8 cellular contexts compared by ENCODE assay signal in genomic region chr9:85258823-85259370, GRCh38.
DNase-seq lines count a peak whose midpoint lies in the region; ATAC-seq and TF ChIP-seq lines count a peak whose summit lies in the region.

No MANE protein-coding gene starts in this region.

- peak; percentile 3 for TF ChIP-seq CTCF in cardiac fibroblast (IDR thresholded peaks at IDR 0.05; ENCODE audit: low read depth, low read length)
- peak; percentile 82 for TF ChIP-seq CTCF in kidney epithelial cell (IDR thresholded peaks at IDR 0.05; ENCODE audit: insufficient read depth, low read length, poor library complexity, severe bottlenecking)
- TF ChIP-seq CTCF in type B pancreatic cell (conservative IDR thresholded peaks at IDR 0.05), result peak; percentile 83

- H3K4me1 Mint-ChIP-seq in type B pancreatic cell (ENCODE audit: unreplicated experiment), result peaks cover 35% of the 10 kb centered on the region

- peaks cover 8% of the 10 kb centered on the region for H3K27me3 Mint-ChIP-seq in type B pancreatic cell

- peak; percentile 56 for ATAC-seq in HG02938 (IDR thresholded peaks at IDR 0.05; ENCODE audit: unreplicated experiment)

- DNase-seq in 8988T (peak; percentile 28), GM03348 (ENCODE audit: low spot score) (peak; percentile 76), NCI-H510A treated with DMSO at 0.1 percent for 48 hours (lab: John Stamatoyannopoulos, UW) (peak; percentile 71), cardiac fibroblast (ENCODE audit: low read depth in 2 of 2) (peak; percentile 24 to 83), kidney epithelial cell (ENCODE audit: low read depth) (peak; percentile 31), type B pancreatic cell (ENCODE audit: extremely low spot score, unreplicated experiment) (no peak), GF-D8 (lab: John Stamatoyannopoulos, UW) (no peak)

- peak overlapping the region; percentile 54 for H3K27ac Mint-ChIP-seq in type B pancreatic cell

- no peaks in the 10 kb centered on the region for H3K27me3 ChIP-seq in kidney epithelial cell (ENCODE audit: control insufficient read depth, insufficient read depth, low read length)

- H3K4me3 ChIP-seq in cardiac fibroblast (replicated peaks in 1 of 2; ENCODE audit: low read depth in 2 of 2, low read length in 2 of 2) (no peak overlapping the region), kidney epithelial cell (ENCODE audit: low read depth, low read length) (no peak overlapping the region)

- H3K9me3 Mint-ChIP-seq in type B pancreatic cell, result peaks cover 10% of the 10 kb centered on the region

- peak overlapping the region; percentile 16 for H3K4me3 Mint-ChIP-seq in type B pancreatic cell

- no peaks in the 10 kb centered on the region for H3K36me3 ChIP-seq in kidney epithelial cell (ENCODE audit: control insufficient read depth, insufficient read depth, low read length)

- peaks cover 8% of the 10 kb centered on the region for H3K36me3 Mint-ChIP-seq in type B pancreatic cell

Comparison
In these comparisons a context has a peak if more than half of its experiments do, and no peak if none do; other contexts are left out.
1. DNase-seq: peak in 8988T (single experiment), GM03348 (single experiment), NCI-H510A treated with DMSO at 0.1 percent for 48 hours (single experiment), cardiac fibroblast (2 of 2) and kidney epithelial cell (single experiment); none in type B pancreatic cell (single experiment) and GF-D8 (single experiment).
2. CTCF ChIP-seq: peak in every context shown above with its lines; median percentile 83 in type B pancreatic cell; 82 in kidney epithelial cell; 3 in cardiac fibroblast.